16 cellular contexts compared by ENCODE assay signal in genomic region chr17:43667506-43668438, GRCh38. TPM values are rescaled to one million over a fixed set of nuclear protein-coding genes. Genes with fewer than 3 reads are reported as not detected.
DNase-seq lines count a peak whose midpoint lies in the region; ATAC-seq and TF ChIP-seq lines count a peak whose summit lies in the region.
"Had no signal": no experiment of that assay in that cellular context is flagged by ENCODE, and none has a peak within 500 bp of the region (broad histone marks: within the 10 kb centered on the region; RNA-seq: fewer than 3 reads in every experiment).

No MANE protein-coding gene starts in this region.

- H3K27ac ChIP-seq in SK-N-SH (ENCODE audit: low read depth in 2 of 2, low read length in 1 of 2), result peak overlapping the region in 1 of 2 experiments; percentile 3; a peak in 1 of 4 replicates
- H3K27ac ChIP-seq: parathyroid adenoma had no signal

- H3K9me3 Mint-ChIP-seq in activated T-cell treated with anti-CD3 and anti-CD28 coated beads, Interleukin-2, amount 50 U/mL, for 72 hours, result no peaks in the 10 kb centered on the region
- H3K9me3 Mint-ChIP-seq: GM23338 had no signal

- H3K4me1 ChIP-seq in SK-N-SH (ENCODE audit: control insufficient read depth in 1 of 2, insufficient read depth in 2 of 2, low read depth in 1 of 2, low read length in 1 of 2), result peaks cover 0 to 4% of the 10 kb centered on the region in 2 experiments; a peak in 1 of 4 replicates
- H3K4me1 ChIP-seq: parathyroid adenoma had no signal

- H3K4me2 ChIP-seq in SK-N-SH, result no peak overlapping the region
- H3K4me2 ChIP-seq: GM23338 had no signal

- ATAC-seq in activated T-cell treated with anti-CD3 and anti-CD28 coated beads, Interleukin-2, amount 50 U/mL, for 72 hours (replicated peaks in 1 of 2), result peak; percentile 93 to 96
- peak; percentile 72 for ATAC-seq in stimulated activated naive CD8-positive, alpha-beta T cell treated with anti-CD3 and anti-CD28 coated beads, Interleukin-15, Interleukin-2, amounts not matched to agents 100 U/mL and 50 U/mL, for 24 hours
- ATAC-seq in GM19452 (IDR thresholded peaks at IDR 0.05; ENCODE audit: unreplicated experiment), result no peak
- ATAC-seq: GM23338 had no signal

- TF ChIP-seq RAD21 in SK-N-SH (IDR thresholded peaks at IDR 0.05; ENCODE audit: low read length), result no peak

- no peaks in the 10 kb centered on the region for H3K9me3 ChIP-seq in SK-N-SH

- no peak overlapping the region for H3K27ac Mint-ChIP-seq in activated T-cell treated with anti-CD3 and anti-CD28 coated beads, Interleukin-2, amount 50 U/mL, for 72 hours
- H3K27ac Mint-ChIP-seq: GM23338 had no signal

- peak overlapping the region; percentile 35; the same call in 1 of the 2 replicates for H2AFZ ChIP-seq in SK-N-SH (ENCODE audit: low read depth)
- H2AFZ ChIP-seq: GM23338, parathyroid adenoma had no signal

- POLR2A ChIA-PET in SK-N-SH (lab: Yijun Ruan, JAX), result no interaction called here

- peaks cover 12% of the 10 kb centered on the region for H3K4me1 Mint-ChIP-seq in activated T-cell treated with anti-CD3 and anti-CD28 coated beads, Interleukin-2, amount 50 U/mL, for 72 hours (ENCODE audit: low read depth)

- DNase-seq in activated T-cell treated with anti-CD3 and anti-CD28 coated beads, Interleukin-2, amount 50 U/mL, for 72 hours, result no peak
- DNase-seq in activated T-cell treated with anti-CD3 and anti-CD28 coated beads for 4 hours, result no peak
- DNase-seq in SK-N-SH, result no peak
- DNase-seq in fibroblast of villous mesenchyme (ENCODE audit: low read depth), result peak; percentile 36
- DNase-seq in stimulated activated naive CD8-positive, alpha-beta T cell treated with anti-CD3 and anti-CD28 coated beads, Interleukin-15, Interleukin-2, amounts not matched to agents 100 U/mL and 50 U/mL, for 24 hours, result no peak
- DNase-seq in NCI-H1930 (lab: John Stamatoyannopoulos, UW), result no peak
- DNase-seq in NCI-H128 (lab: John Stamatoyannopoulos, UW; ENCODE audit: unreplicated experiment), result no peak
- DNase-seq: anterior cingulate cortex; midbrain; NCI-H1092 treated with DMSO at 0.1 percent for 48 hours; NCI-H345; OCI-M1; stimulated activated CD8-positive, alpha-beta memory T cell treated with anti-CD3 and anti-CD28 coated beads, Interleukin-4, amount 100 ng/mL, for 48 hours had no signal

- WGBS in SK-N-SH (ENCODE audit: low lambda C conversion rate), result 79% methylated on average over 14 of the region's 14 CpGs

- H3K9me2 ChIP-seq in SK-N-SH, result no peaks in the 10 kb centered on the region

- no peak overlapping the region for H3K4me3 Mint-ChIP-seq in activated T-cell treated with anti-CD3 and anti-CD28 coated beads, Interleukin-2, amount 50 U/mL, for 72 hours
- H3K4me3 Mint-ChIP-seq: GM23338 had no signal

- H3K79me2 ChIP-seq in SK-N-SH (ENCODE audit: insufficient read depth), result no peaks in the 10 kb centered on the region
- H3K79me2 ChIP-seq: parathyroid adenoma had no signal

- TF ChIP-seq CTCF in SK-N-SH (IDR thresholded peaks at IDR 0.05), result no peak
- TF ChIP-seq CTCF in fibroblast of villous mesenchyme (IDR thresholded peaks at IDR 0.05; ENCODE audit: insufficient read depth, low read depth, low read length), result no peak

- CTCF ChIA-PET in SK-N-SH (lab: Yijun Ruan, JAX), result interaction anchor here (1.0 kb wide), 1 partner anchor 100 kb away, joined by 3 read pairs; no protein-coding TSS in a partner anchor

- no peaks in the 10 kb centered on the region for H3K36me3 ChIP-seq in SK-N-SH (replicated peaks in 1 of 2; ENCODE audit: control insufficient read depth in 1 of 2, insufficient read depth in 2 of 2, low read length in 1 of 2)

- H3K4me3 ChIP-seq in SK-N-SH (ENCODE audit: low read depth in 2 of 2, low read length in 1 of 2) (no peak overlapping the region), fibroblast of villous mesenchyme (ENCODE audit: low read depth, low read length) (no peak overlapping the region)
- H3K4me3 ChIP-seq: GM23338 had no signal

- no peaks in the 10 kb centered on the region for H3K36me3 Mint-ChIP-seq in activated T-cell treated with anti-CD3 and anti-CD28 coated beads, Interleukin-2, amount 50 U/mL, for 72 hours (ENCODE audit: insufficient read depth in 2 of 2)

- TF ChIP-seq EP300 in SK-N-SH (IDR thresholded peaks at IDR 0.05; ENCODE audit: borderline replicate concordance in 1 of 2, low read depth in 1 of 2, low read length in 1 of 2), result no peak

- H3K9ac ChIP-seq in SK-N-SH, result no peak overlapping the region
- H3K9ac ChIP-seq: parathyroid adenoma had no signal

- no peaks in the 10 kb centered on the region for H3K27me3 ChIP-seq in SK-N-SH (ENCODE audit: insufficient read depth)

- H3F3A ChIP-seq in SK-N-SH (replicated peaks; ENCODE audit: insufficient read depth), result peaks cover 8% of the 10 kb centered on the region

- no peaks in the 10 kb centered on the region for H3K27me3 Mint-ChIP-seq in activated T-cell treated with anti-CD3 and anti-CD28 coated beads, Interleukin-2, amount 50 U/mL, for 72 hours (ENCODE audit: low read depth)

- H4K20me1 ChIP-seq in SK-N-SH (ENCODE audit: insufficient read depth), result no peaks in the 10 kb centered on the region

TF ChIP-seq in SK-N-SH, 30 proteins besides CTCF, POLR2A, EP300 and RAD21:
- TF ChIP-seq NRF1 (IDR thresholded peaks at IDR 0.05; ENCODE audit: low read depth, low read length) (no peak), POLR2AphosphoS5 (IDR thresholded peaks at IDR 0.05; ENCODE audit: low read depth, low read length) (no peak), EZH2phosphoT487 (IDR thresholded peaks at IDR 0.05; ENCODE audit: borderline replicate concordance, low read depth) (no peak), MXI1 (IDR thresholded peaks at IDR 0.05; ENCODE audit: low read depth, low read length) (no peak), TCF12 (IDR thresholded peaks at IDR 0.05) (no peak), FOSL2 (IDR thresholded peaks at IDR 0.05; ENCODE audit: borderline replicate concordance, low read depth) (peak; percentile 39; the same call in 1 of the 2 replicates), YY1 (IDR thresholded peaks at IDR 0.05; ENCODE audit: low read depth) (no peak)
- TF ChIP-seq, protein P1, sequence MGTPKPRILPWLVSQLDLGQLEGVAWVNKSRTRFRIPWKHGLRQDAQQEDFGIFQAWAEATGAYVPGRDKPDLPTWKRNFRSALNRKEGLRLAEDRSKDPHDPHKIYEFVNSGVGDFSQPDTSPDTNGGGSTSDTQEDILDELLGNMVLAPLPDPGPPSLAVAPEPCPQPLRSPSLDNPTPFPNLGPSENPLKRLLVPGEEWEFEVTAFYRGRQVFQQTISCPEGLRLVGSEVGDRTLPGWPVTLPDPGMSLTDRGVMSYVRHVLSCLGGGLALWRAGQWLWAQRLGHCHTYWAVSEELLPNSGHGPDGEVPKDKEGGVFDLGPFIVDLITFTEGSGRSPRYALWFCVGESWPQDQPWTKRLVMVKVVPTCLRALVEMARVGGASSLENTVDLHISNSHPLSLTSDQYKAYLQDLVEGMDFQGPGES (IDR thresholded peaks at IDR 0.05; ENCODE audit: low read depth, low read length), result no peak

RNA-seq across cellular contexts. Expression of gene MEOX1, which starts 6.0 kb away (rescaled TPM):
- under 1 TPM; 0.36 to 0.37 TPM for total RNA-seq in activated T-cell treated with anti-CD3 and anti-CD28 coated beads, Interleukin-2, amount 50 U/mL, for 72 hours
- 0.05 TPM in 1 of 2 replicates, not detected in the other for polyA plus RNA-seq in SK-N-SH (2012; rRNA removed)
- 0.03 and 0.04 TPM in 2 replicates for polyA plus RNA-seq in SK-N-SH (2012; cell fraction: cytosol; rRNA removed)
- 0.02 TPM in 1 of 2 replicates, not detected in the other for polyA plus RNA-seq in SK-N-SH (2012; cell fraction: nucleus; rRNA removed)
- total RNA-seq in fibroblast of villous mesenchyme, result 2.9 and 6.0 TPM in 2 replicates
- total RNA-seq: GM23338 had no signal
- polyA plus RNA-seq: GM23338 had no signal
